ENCODE assay signal across 2 cellular contexts in genomic region chr3:196493292-196493691, GRCh38.
TF ChIP-seq lines count a peak whose summit lies in the region.

No MANE protein-coding gene starts in this region.

TF ChIP-seq in GM12891, 5 proteins besides CTCF, POLR2A, EP300 and RAD21:
- TF ChIP-seq PAX5 (IDR thresholded peaks at IDR 0.05; ENCODE audit: insufficient read depth, low read length, severe bottlenecking), result no peak
- no peak for TF ChIP-seq POU2F2 (IDR thresholded peaks at IDR 0.05; ENCODE audit: low read depth, low read length)
- no peak for TF ChIP-seq SPI1 (IDR thresholded peaks at IDR 0.05; ENCODE audit: low read depth, low read length)
- TF ChIP-seq TAF1 (IDR thresholded peaks at IDR 0.05; ENCODE audit: low read depth, low read length), result no peak
- 0 out of 2 replicates have a peak, but pooled peaks have one; percentile 32 for TF ChIP-seq POLR2AphosphoS5 (IDR thresholded peaks at IDR 0.05; ENCODE audit: low read depth, low read length)

TF ChIP-seq in K562, 482 proteins besides CTCF, POLR2A, EP300 and RAD21:
- TF ChIP-seq ZBTB33 (CRISPR knock-in tag; IDR thresholded peaks at IDR 0.05), result peak; percentile 81
- no peak for TF ChIP-seq MAX (CRISPR knock-in tag; IDR thresholded peaks at IDR 0.05)
- 0 out of 2 replicates have a peak, but pooled peaks have one; percentile 18 for TF ChIP-seq SUPT5H (IDR thresholded peaks at IDR 0.05)
